ENCODE assay signal across 13 cellular contexts in genomic region chr12:52082026-52082667, GRCh38. TPM values are rescaled to one million over a fixed set of nuclear protein-coding genes. Genes with fewer than 3 reads are reported as not detected.
DNase-seq lines count a peak whose midpoint lies in the region; ATAC-seq, FAIRE-seq and TF ChIP-seq lines count a peak whose summit lies in the region.
"Had no signal": no experiment of that assay in that cellular context is flagged by ENCODE, and none has a peak within 500 bp of the region (broad histone marks: within the 10 kb centered on the region; RNA-seq: fewer than 3 reads in every experiment).

No MANE protein-coding gene starts in this region.

- H3K4me2 ChIP-seq in PC-9, result no peak overlapping the region

- H3K36me3 ChIP-seq in right atrium auricular region (peaks cover 12% of the 10 kb centered on the region), PC-9 (ENCODE audit: low read depth) (no peaks in the 10 kb centered on the region)

- H3K4me3 ChIP-seq in right atrium auricular region, result no peak overlapping the region
- no peak overlapping the region for H3K4me3 ChIP-seq in PC-9

- no peaks in the 10 kb centered on the region for H3K9me3 ChIP-seq in right atrium auricular region
- H3K9me3 ChIP-seq in PC-9 (ENCODE audit: insufficient read depth, low read depth), result no peaks in the 10 kb centered on the region

- peaks cover 3% of the 10 kb centered on the region; the same call in 1 of the 2 replicates for H4K20me1 ChIP-seq in PC-9 (ENCODE audit: insufficient read depth)

- no peaks in the 10 kb centered on the region for H3K9me3 Mint-ChIP-seq in activated T-helper 17 cell treated with anti-CD3 and anti-CD28 coated beads, Interleukin-2, amount 50 U/mL, for 72 hours
- H3K9me3 Mint-ChIP-seq: activated T-helper 1 cell treated with anti-CD3 and anti-CD28 coated beads, Interleukin-12 subunit alpha, Interleukin-12 subunit beta, Interleukin-2, Interleukin-4 antibody, amounts not matched to agents 30 ng/mL and 10 ng/mL and 1 ng/mL, durations not matched to agents 14 hours and 24 hours and 36 hours had no signal

- peak overlapping the region; percentile 77 for H3K27ac Mint-ChIP-seq in activated T-helper 17 cell treated with anti-CD3 and anti-CD28 coated beads, Interleukin-2, amount 50 U/mL, for 72 hours
- H3K27ac Mint-ChIP-seq: activated T-helper 1 cell treated with anti-CD3 and anti-CD28 coated beads, Interleukin-12 subunit alpha, Interleukin-12 subunit beta, Interleukin-2, Interleukin-4 antibody, amounts not matched to agents 30 ng/mL and 10 ng/mL and 1 ng/mL, durations not matched to agents 14 hours and 24 hours and 36 hours had no signal

- peaks cover 6% of the 10 kb centered on the region for H3K4me1 Mint-ChIP-seq in activated T-helper 17 cell treated with anti-CD3 and anti-CD28 coated beads, Interleukin-2, amount 50 U/mL, for 72 hours

- no peak for FAIRE-seq in D721Med (lab: Jason Lieb, UNC)
- FAIRE-seq: endometrium had no signal

- in situ Hi-C loops in GM13977 (cut with MboI; ENCODE audit: low pct_unique_long_range_greater_than_20kb, low sequenced_read_pairs, unreplicated experiment), result loop anchor here (10.0 kb wide), 1 partner anchor 47 kb away; no protein-coding TSS in a partner anchor

- CTCF ChIA-PET in PC-9 (lab: Charles Lee), result interaction anchor here (1.7 kb wide), 1 partner anchor 56 kb away, joined by 20 read pairs; no protein-coding TSS in a partner anchor

- H2AFZ ChIP-seq in PC-9, result no peak overlapping the region

- H3K36me3 Mint-ChIP-seq in activated T-helper 17 cell treated with anti-CD3 and anti-CD28 coated beads, Interleukin-2, amount 50 U/mL, for 72 hours (ENCODE audit: low read depth), result peaks cover 14% of the 10 kb centered on the region

- peak overlapping the region; percentile 63 to 75 for H3K27ac ChIP-seq in right atrium auricular region
- H3K27ac ChIP-seq in PC-9, result no peak overlapping the region

- H3K27me3 ChIP-seq in right atrium auricular region (no peaks in the 10 kb centered on the region), PC-9 (ENCODE audit: insufficient read depth, low read depth) (no peaks in the 10 kb centered on the region)

- H3K9me2 ChIP-seq in PC-9 (ENCODE audit: insufficient read depth), result no peaks in the 10 kb centered on the region

- H3K4me1 ChIP-seq in right atrium auricular region (peaks cover 0 to 29% of the 10 kb centered on the region in 2 donors), PC-9 (replicated peaks; ENCODE audit: insufficient read depth) (no peaks in the 10 kb centered on the region)

- DNase-seq in D721Med (ENCODE audit: insufficient read length, low spot score), result peak; percentile 4
- peak; percentile 79 for DNase-seq in right atrium auricular region (ENCODE audit: low spot score)
- peak; percentile 78 for DNase-seq in sciatic nerve (ENCODE audit: low spot score)
- DNase-seq in PC-9, result no peak
- DNase-seq in cerebellar cortex (ENCODE audit: low spot score), result no peak
- DNase-seq in GM13977 (ENCODE audit: low spot score), result no peak
- DNase-seq: Calu3, mesendoderm, T-helper 1 cell had no signal

- POLR2A ChIA-PET in PC-9 (lab: Charles Lee; ENCODE audit: unreplicated experiment), result no interaction called here

- H3F3A ChIP-seq in PC-9 (ENCODE audit: insufficient read depth, low read depth), result peaks cover 11% of the 10 kb centered on the region; the same call in 1 of the 2 replicates

- H3K27me3 Mint-ChIP-seq in activated T-helper 17 cell treated with anti-CD3 and anti-CD28 coated beads, Interleukin-2, amount 50 U/mL, for 72 hours, result peaks cover 6% of the 10 kb centered on the region

- H3K79me2 ChIP-seq in PC-9 (ENCODE audit: low read depth), result no peaks in the 10 kb centered on the region

- TF ChIP-seq CTCF in D721Med (IDR thresholded peaks at IDR 0.05; ENCODE audit: insufficient read depth, missing control alignments), result no peak
- no peak for TF ChIP-seq CTCF in right atrium auricular region (IDR thresholded peaks at IDR 0.05)
- no peak for TF ChIP-seq CTCF in PC-9 (conservative IDR thresholded peaks at IDR 0.05)
- no peak for TF ChIP-seq CTCF in GM13977 (IDR thresholded peaks at IDR 0.05; ENCODE audit: extremely low read depth, insufficient read depth, missing control alignments)

- ATAC-seq in activated T-helper 17 cell treated with anti-CD3 and anti-CD28 coated beads, Interleukin-2, amount 50 U/mL, for 72 hours (replicated peaks), result no peak
- ATAC-seq in sciatic nerve (peak; percentile 74), HG03108 (IDR thresholded peaks at IDR 0.05; ENCODE audit: unreplicated experiment) (no peak)

- no TSS peak for BruUV-seq in PC-9 (replicated peaks; lab: Mats Ljungman, UMichigan)

- H3K4me3 Mint-ChIP-seq in activated T-helper 17 cell treated with anti-CD3 and anti-CD28 coated beads, Interleukin-2, amount 50 U/mL, for 72 hours, result no peak overlapping the region
- H3K4me3 Mint-ChIP-seq: activated T-helper 1 cell treated with anti-CD3 and anti-CD28 coated beads, Interleukin-12 subunit alpha, Interleukin-12 subunit beta, Interleukin-2, Interleukin-4 antibody, amounts not matched to agents 30 ng/mL and 10 ng/mL and 1 ng/mL, durations not matched to agents 14 hours and 24 hours and 36 hours had no signal

- intact Hi-C loops in sciatic nerve (cut with DNase I) (loop anchor here (10.0 kb wide), 1 partner anchor 247 kb away; no protein-coding TSS in a partner anchor), PC-9 (cut with micrococcal nuclease; ENCODE audit: unreplicated experiment) (no loop called here)

RNA-seq across cellular contexts. Expression of gene SMIM41, which starts 2.6 kb away (rescaled TPM):
- total RNA-seq in activated T-helper 17 cell treated with anti-CD3 and anti-CD28 coated beads, Interleukin-2, amount 50 U/mL, for 72 hours, result not detected
- 1 to 10 TPM in 1 of 2 donors, under 1 TPM in 1; 0.44 to 3.2 TPM for total RNA-seq in right atrium auricular region
- 12.4 TPM for total RNA-seq in sciatic nerve
- 0.28 TPM in 1 of 2 replicates, not detected in the other for total RNA-seq in PC-9 (2021)
- total RNA-seq: activated T-helper 1 cell treated with anti-CD3 and anti-CD28 coated beads, Interleukin-12 subunit alpha, Interleukin-12 subunit beta, Interleukin-2, Interleukin-4 antibody, amounts not matched to agents 30 ng/mL and 10 ng/mL and 1 ng/mL, durations not matched to agents 14 hours and 24 hours and 36 hours; Calu3 had no signal

RNA-seq across cellular contexts. Expression of gene ATG101, which starts 12.4 kb away (rescaled TPM):
- total RNA-seq in activated T-helper 17 cell treated with anti-CD3 and anti-CD28 coated beads, Interleukin-2, amount 50 U/mL, for 72 hours, result 10 to 100 TPM; 27.6 to 31.1 TPM
- total RNA-seq in right atrium auricular region, result 10 to 100 TPM; 26.8 to 36.9 TPM
- 28.2 TPM for total RNA-seq in sciatic nerve
- 44.6 and 59.0 TPM in 2 replicates for total RNA-seq in PC-9 (2021)

RNA-seq across cellular contexts. Expression of gene NR4A1, which starts 30.9 kb away (rescaled TPM):
- 10 to 100 TPM in 1 of 2 donors, 1 to 10 TPM in 1; 9.9 to 47.6 TPM for total RNA-seq in activated T-helper 17 cell treated with anti-CD3 and anti-CD28 coated beads, Interleukin-2, amount 50 U/mL, for 72 hours
- total RNA-seq in right atrium auricular region, result 100 to 1,000 TPM; 150 to 238 TPM
- total RNA-seq in sciatic nerve, result 688 TPM
- total RNA-seq in PC-9 (2021), result 6.5 and 13.4 TPM in 2 replicates

Comparison
In these comparisons a context has a peak if more than half of its experiments do, and no peak if none do; other contexts are left out.
1. DNase-seq: peak in D721Med (single experiment), right atrium auricular region (single experiment) and sciatic nerve (single experiment); none in PC-9 (0 of 2), cerebellar cortex (single experiment) and GM13977 (single experiment).